8 cellular contexts compared by ENCODE assay signal in genomic region chr6:52574709-52575489, GRCh38.
DNase-seq lines count a peak whose midpoint lies in the region; ATAC-seq and TF ChIP-seq lines count a peak whose summit lies in the region.

No MANE protein-coding gene starts in this region.

- peaks cover 18% of the 10 kb centered on the region; the same call in 1 of the 2 replicates for H3K36me3 ChIP-seq in OCI-LY1 (ENCODE audit: insufficient read depth, low read length)

- peak overlapping the region; percentile 75 for H3K9ac ChIP-seq in OCI-LY1 (ENCODE audit: low read length)

- peak; percentile 23; the same call in 1 of the 2 replicates for TF ChIP-seq CTCF in OCI-LY1 (IDR thresholded peaks at IDR 0.05; ENCODE audit: low read length)

- H4K20me1 ChIP-seq in OCI-LY1 (ENCODE audit: insufficient read depth, low read length) = no peaks in the 10 kb centered on the region

- H2AFZ ChIP-seq in OCI-LY1 (ENCODE audit: low read length) = no peak overlapping the region

- H3K4me3 ChIP-seq in OCI-LY1 (ENCODE audit: low read depth, low read length, poor library complexity, severe bottlenecking) = peak overlapping the region; percentile 77

- peak overlapping the region; percentile 73 for H3K27ac ChIP-seq in OCI-LY1 (ENCODE audit: low read depth, low read length, poor library complexity, severe bottlenecking)

- no peaks in the 10 kb centered on the region for H3K9me2 ChIP-seq in OCI-LY1 (ENCODE audit: low read depth, low read length)

- H3K79me2 ChIP-seq in OCI-LY1 (ENCODE audit: insufficient read depth, low read length) = peaks cover 61% of the 10 kb centered on the region

- H3F3A ChIP-seq in OCI-LY1 (ENCODE audit: insufficient read depth, low read length) = 0 out of 2 replicates have a peak, but pooled peaks cover 5% of the 10 kb centered on the region

- H3K27me3 ChIP-seq in OCI-LY1 (ENCODE audit: insufficient read depth, low read length) = no peaks in the 10 kb centered on the region

- ATAC-seq in GM18498 (IDR thresholded peaks at IDR 0.05; ENCODE audit: unreplicated experiment) (peak; percentile 50), HG02678 (IDR thresholded peaks at IDR 0.05; ENCODE audit: unreplicated experiment) (peak; percentile 46)

- peak; percentile 48 for DNase-seq in activated effector memory CD4-positive, alpha-beta T cell treated with Interleukin-2 at 50 U/mL for 16 hours
- DNase-seq in hepatic stellate cell (ENCODE audit: low spot score) (peak; percentile 77), D341Med (ENCODE audit: low spot score) (no peak), globus pallidus (ENCODE audit: low spot score) (no peak)
- peak; percentile 45 for DNase-seq in stimulated activated CD8-positive, alpha-beta memory T cell treated with anti-CD3 and anti-CD28 coated beads, Interleukin-12 subunit alpha, Interleukin-12 subunit beta, amount 100 ng/mL, for 1 hour (ENCODE audit: low read depth)

- H3K4me2 ChIP-seq in OCI-LY1 (ENCODE audit: low read length) = peak overlapping the region; percentile 98

- no peaks in the 10 kb centered on the region for H3K9me3 ChIP-seq in OCI-LY1 (ENCODE audit: low read length)

- H3K4me1 ChIP-seq in OCI-LY1 (ENCODE audit: insufficient read depth, low read length, severe bottlenecking) = peaks cover 66% of the 10 kb centered on the region

Comparison
In these comparisons a context has a peak if more than half of its experiments do, and no peak if none do; other contexts are left out.
1. DNase-seq: peak in activated effector memory CD4-positive, alpha-beta T cell treated with Interleukin-2 at 50 U/mL for 16 hours (single experiment), hepatic stellate cell (single experiment) and stimulated activated CD8-positive, alpha-beta memory T cell treated with anti-CD3 and anti-CD28 coated beads, Interleukin-12 subunit alpha, Interleukin-12 subunit beta, amount 100 ng/mL, for 1 hour (single experiment); none in D341Med (single experiment) and globus pallidus (single experiment).